Comparison of ENCODE assay signal across 1 cellular context in the genomic region with DNA sequence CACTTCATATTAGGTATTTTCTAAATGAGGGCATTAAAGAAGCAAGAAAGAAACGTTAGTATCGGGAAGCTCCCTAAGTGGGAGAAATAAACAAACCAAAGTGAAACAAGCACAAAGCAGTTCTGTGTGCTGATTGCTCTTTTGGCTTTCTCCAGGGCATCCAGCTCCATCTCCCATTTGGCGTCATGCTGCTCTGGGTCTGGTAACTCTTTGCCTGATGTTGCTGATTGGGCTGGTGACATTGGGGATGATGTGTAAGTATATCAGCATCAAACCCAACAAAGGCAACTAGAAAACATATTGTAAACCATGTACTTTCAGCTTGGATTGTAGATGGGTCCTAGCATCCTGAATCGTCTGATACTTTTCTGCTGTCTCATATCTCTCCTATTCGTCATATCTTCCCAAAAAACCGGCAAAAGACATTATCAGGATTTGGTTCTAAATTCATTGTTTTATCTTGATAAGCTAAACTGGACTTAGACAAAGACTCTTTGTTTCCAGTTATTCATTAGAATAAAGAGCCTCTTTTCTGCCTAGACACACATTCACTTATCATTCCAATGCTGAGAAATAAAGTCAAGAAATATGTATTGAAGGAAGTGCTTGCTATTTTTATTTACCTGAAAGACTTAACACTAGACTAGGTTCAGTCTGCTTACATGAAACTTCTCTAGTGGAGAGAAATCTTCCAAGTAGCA.
TF ChIP-seq lines count a peak whose summit lies in the region.

No MANE protein-coding gene starts in this region.

TF ChIP-seq in HepG2, 621 proteins besides CTCF, POLR2A, EP300 and RAD21:
- TF ChIP-seq KDM1A (CRISPR knock-in tag; IDR thresholded peaks at IDR 0.05) (no peak), SPEN (CRISPR knock-in tag; IDR thresholded peaks at IDR 0.05; ENCODE audit: low read depth) (no peak), ZNF282 (IDR thresholded peaks at IDR 0.05; ENCODE audit: partially characterized antibody) (no peak), ZNF441 (CRISPR knock-in tag; IDR thresholded peaks at IDR 0.05; ENCODE audit: borderline replicate concordance) (no peak), ZNF556 (CRISPR knock-in tag; IDR thresholded peaks at IDR 0.05; ENCODE audit: borderline replicate concordance) (no peak), TMF1 (CRISPR knock-in tag; IDR thresholded peaks at IDR 0.05; ENCODE audit: low read depth) (no peak), ISX (CRISPR knock-in tag; conservative IDR thresholded peaks at IDR 0.05) (no peak), ZMAT3 (CRISPR knock-in tag; conservative IDR thresholded peaks at IDR 0.05) (no peak), ARHGAP35 (CRISPR knock-in tag; IDR thresholded peaks at IDR 0.05; ENCODE audit: borderline replicate concordance) (no peak), ELF4 (CRISPR knock-in tag; IDR thresholded peaks at IDR 0.05; ENCODE audit: borderline replicate concordance) (no peak), GLI4 (CRISPR knock-in tag; IDR thresholded peaks at IDR 0.05; ENCODE audit: borderline replicate concordance) (no peak)
- TF ChIP-seq, protein P1, sequence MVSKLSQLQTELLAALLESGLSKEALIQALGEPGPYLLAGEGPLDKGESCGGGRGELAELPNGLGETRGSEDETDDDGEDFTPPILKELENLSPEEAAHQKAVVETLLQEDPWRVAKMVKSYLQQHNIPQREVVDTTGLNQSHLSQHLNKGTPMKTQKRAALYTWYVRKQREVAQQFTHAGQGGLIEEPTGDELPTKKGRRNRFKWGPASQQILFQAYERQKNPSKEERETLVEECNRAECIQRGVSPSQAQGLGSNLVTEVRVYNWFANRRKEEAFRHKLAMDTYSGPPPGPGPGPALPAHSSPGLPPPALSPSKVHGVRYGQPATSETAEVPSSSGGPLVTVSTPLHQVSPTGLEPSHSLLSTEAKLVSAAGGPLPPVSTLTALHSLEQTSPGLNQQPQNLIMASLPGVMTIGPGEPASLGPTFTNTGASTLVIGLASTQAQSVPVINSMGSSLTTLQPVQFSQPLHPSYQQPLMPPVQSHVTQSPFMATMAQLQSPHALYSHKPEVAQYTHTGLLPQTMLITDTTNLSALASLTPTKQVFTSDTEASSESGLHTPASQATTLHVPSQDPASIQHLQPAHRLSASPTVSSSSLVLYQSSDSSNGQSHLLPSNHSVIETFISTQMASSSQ (IDR thresholded peaks at IDR 0.05; ENCODE audit: low read depth), result no peak
- TF ChIP-seq, protein P1 (CRISPR knock-in tag; IDR thresholded peaks at IDR 0.05; ENCODE audit: borderline replicate concordance), result no peak
- TF ChIP-seq, protein P2, sequence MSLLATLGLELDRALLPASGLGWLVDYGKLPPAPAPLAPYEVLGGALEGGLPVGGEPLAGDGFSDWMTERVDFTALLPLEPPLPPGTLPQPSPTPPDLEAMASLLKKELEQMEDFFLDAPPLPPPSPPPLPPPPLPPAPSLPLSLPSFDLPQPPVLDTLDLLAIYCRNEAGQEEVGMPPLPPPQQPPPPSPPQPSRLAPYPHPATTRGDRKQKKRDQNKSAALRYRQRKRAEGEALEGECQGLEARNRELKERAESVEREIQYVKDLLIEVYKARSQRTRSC (CRISPR knock-in tag; IDR thresholded peaks at IDR 0.05; ENCODE audit: low read depth), result no peak
- TF ChIP-seq, protein P3, sequence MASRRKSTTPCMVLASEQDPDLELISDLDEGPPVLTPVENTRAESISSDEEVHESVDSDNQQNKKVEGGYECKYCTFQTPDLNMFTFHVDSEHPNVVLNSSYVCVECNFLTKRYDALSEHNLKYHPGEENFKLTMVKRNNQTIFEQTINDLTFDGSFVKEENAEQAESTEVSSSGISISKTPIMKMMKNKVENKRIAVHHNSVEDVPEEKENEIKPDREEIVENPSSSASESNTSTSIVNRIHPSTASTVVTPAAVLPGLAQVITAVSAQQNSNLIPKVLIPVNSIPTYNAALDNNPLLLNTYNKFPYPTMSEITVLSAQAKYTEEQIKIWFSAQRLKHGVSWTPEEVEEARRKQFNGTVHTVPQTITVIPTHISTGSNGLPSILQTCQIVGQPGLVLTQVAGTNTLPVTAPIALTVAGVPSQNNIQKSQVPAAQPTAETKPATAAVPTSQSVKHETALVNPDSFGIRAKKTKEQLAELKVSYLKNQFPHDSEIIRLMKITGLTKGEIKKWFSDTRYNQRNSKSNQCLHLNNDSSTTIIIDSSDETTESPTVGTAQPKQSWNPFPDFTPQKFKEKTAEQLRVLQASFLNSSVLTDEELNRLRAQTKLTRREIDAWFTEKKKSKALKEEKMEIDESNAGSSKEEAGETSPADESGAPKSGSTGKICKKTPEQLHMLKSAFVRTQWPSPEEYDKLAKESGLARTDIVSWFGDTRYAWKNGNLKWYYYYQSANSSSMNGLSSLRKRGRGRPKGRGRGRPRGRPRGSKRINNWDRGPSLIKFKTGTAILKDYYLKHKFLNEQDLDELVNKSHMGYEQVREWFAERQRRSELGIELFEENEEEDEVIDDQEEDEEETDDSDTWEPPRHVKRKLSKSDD (CRISPR knock-in tag; IDR thresholded peaks at IDR 0.05; ENCODE audit: low read depth), result no peak
- TF ChIP-seq, protein P4, sequence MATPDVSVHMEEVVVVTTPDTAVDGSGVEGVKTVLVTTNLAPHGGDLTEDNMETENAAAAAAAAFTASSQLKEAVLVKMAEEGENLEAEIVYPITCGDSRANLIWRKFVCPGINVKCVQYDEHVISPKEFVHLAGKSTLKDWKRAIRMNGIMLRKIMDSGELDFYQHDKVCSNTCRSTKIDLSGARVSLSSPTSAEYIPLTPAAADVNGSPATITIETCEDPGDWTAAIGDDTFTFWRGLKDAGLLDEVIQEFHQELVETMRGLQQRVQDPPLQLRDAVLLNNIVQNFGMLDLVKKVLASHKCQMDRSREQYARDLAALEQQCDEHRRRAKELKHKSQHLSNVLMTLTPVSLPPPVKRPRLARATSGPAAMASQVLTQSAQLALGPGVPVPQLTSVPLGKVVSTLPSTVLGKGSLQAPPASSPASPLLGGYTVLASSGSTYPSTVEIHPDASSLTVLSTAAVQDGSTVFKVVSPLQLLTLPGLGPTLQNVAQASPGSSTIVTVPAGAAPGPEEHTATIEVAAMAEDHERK (CRISPR knock-in tag; IDR thresholded peaks at IDR 0.05; ENCODE audit: low read depth), result no peak
TF ChIP-seq in HepG2: peak in this region for 0.
